19 cellular contexts compared by ENCODE assay signal in the genomic region with DNA sequence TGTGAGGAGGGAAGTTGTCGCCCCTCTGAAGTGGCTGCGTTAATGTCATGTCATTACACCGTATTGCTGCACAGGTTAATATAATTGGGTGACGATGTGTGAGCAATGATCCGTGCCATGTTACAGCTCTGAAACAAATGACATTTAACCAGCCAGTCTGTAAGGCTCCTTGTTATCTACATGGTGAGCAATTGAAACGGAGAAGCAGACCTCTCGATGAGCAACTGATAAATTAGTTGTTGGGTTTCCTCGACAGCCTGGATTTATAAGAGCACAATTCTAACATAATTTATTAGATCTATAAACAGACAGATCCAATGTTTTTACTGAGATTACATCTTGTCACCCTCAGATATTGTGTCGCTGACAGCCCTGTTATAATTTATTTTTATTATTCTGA.
"Had no signal": no experiment of that assay in that cellular context is flagged by ENCODE, and none has a peak within 500 bp of the region (broad histone marks: within the 10 kb centered on the region; RNA-seq: fewer than 3 reads in every experiment).

No MANE protein-coding gene starts in this region.

- H3K9me3 ChIP-seq: pancreas, thyroid gland, upper lobe of right lung had no signal

- H3K4me3 ChIP-seq: pancreas, thyroid gland, upper lobe of right lung had no signal

- H3K27me3 ChIP-seq: thyroid gland, upper lobe of right lung had no signal

- H3K36me3 ChIP-seq: pancreas, thyroid gland, upper lobe of right lung, WERI-Rb-1 had no signal

- ATAC-seq: activated CD8-positive, alpha-beta memory T cell treated with anti-CD3 and anti-CD28 coated beads, Interleukin-2, amount 10 ng/mL, durations not matched to agents 7 days and 5 days; activated CD8-positive, alpha-beta T cell treated with anti-CD3 and anti-CD28 coated beads for 36 hours; foreskin keratinocyte; pancreas; right cardiac atrium; upper lobe of right lung had no signal

- DNase-seq: activated CD4-positive, alpha-beta T cell treated with anti-CD3 and anti-CD28 coated beads, Interleukin-2, amount 10 ng/mL, durations not matched to agents 7 days and 5 days; activated CD4-positive, CD25-positive, alpha-beta regulatory T cell treated with anti-CD3 and anti-CD28 coated beads, Interleukin-2, amount 50 U/mL, for 72 hours; activated CD8-positive, alpha-beta T cell treated with anti-CD3 and anti-CD28 coated beads for 36 hours; activated effector memory CD4-positive, alpha-beta T cell treated with anti-CD3 and anti-CD28 coated beads, Interleukin-2, amount 50 U/mL, for 16 hours; activated naive CD4-positive, alpha-beta T cell treated with anti-CD3 and anti-CD28 coated beads, Interleukin-2, amount 10 ng/mL, durations not matched to agents 7 days and 5 days; activated T-cell treated with anti-CD3 and anti-CD28 coated beads for 4 hours; cerebellar nuclear complex; cortex of kidney; effector CD4-positive, alpha-beta T cell; foreskin keratinocyte; pancreas; right cardiac atrium; stimulated activated CD4-positive, alpha-beta T cell treated with anti-CD3 and anti-CD28 coated beads, Interleukin-12 subunit alpha, Interleukin-12 subunit beta, amount 100 ng/mL, for 4 hours; stimulated activated CD4-positive, alpha-beta T cell treated with anti-CD3 and anti-CD28 coated beads, Interleukin-4, amount 100 ng/mL, for 4 hours; substantia nigra; thyroid gland; upper lobe of right lung; WERI-Rb-1 had no signal

- H3K4me1 ChIP-seq: foreskin keratinocyte, pancreas, thyroid gland, upper lobe of right lung had no signal

- H3K27ac ChIP-seq: foreskin keratinocyte, pancreas, thyroid gland, upper lobe of right lung, WERI-Rb-1 had no signal
